8 cellular contexts compared by ENCODE assay signal in genomic region chr7:155466814-155467675, GRCh38.
DNase-seq lines count a peak whose midpoint lies in the region; ATAC-seq lines count a peak whose summit lies in the region.

No MANE protein-coding gene starts in this region.

- ATAC-seq in GM21723 (IDR thresholded peaks at IDR 0.05; ENCODE audit: unreplicated experiment) (peak; percentile 53), HG03045 (IDR thresholded peaks at IDR 0.05; ENCODE audit: unreplicated experiment) (no peak)

- H3K4me1 ChIP-seq in iPS-15b (ENCODE audit: control insufficient read depth, insufficient read depth, low read length) (peaks cover 2% of the 10 kb centered on the region), HAP-1 (peaks cover 15% of the 10 kb centered on the region)

- DNase-seq in NCI-H748 treated with DMSO at 0.1 percent for 48 hours (lab: John Stamatoyannopoulos, UW) (peak; percentile 52), GOT3 (lab: John Stamatoyannopoulos, UW) (no peak), HAP-1 (ENCODE audit: low spot score in 2 of 2) (no peak), AG20443 (ENCODE audit: low spot score) (no peak)

- H3K9me3 ChIP-seq in iPS-15b (ENCODE audit: control insufficient read depth, insufficient read depth, low read length) (no peaks in the 10 kb centered on the region), HAP-1 (no peaks in the 10 kb centered on the region)

- H3K36me3 ChIP-seq in iPS-15b (ENCODE audit: control insufficient read depth, insufficient read depth, low read length) (no peaks in the 10 kb centered on the region), HAP-1 (replicated peaks) (peaks cover 22% of the 10 kb centered on the region)

- H3K27me3 ChIP-seq in iPS-15b (ENCODE audit: control insufficient read depth, insufficient read depth, low read length) (peaks cover 99% of the 10 kb centered on the region), HAP-1 (ENCODE audit: low read depth) (no peaks in the 10 kb centered on the region)

- H3K9ac ChIP-seq in iPS-15b (ENCODE audit: low read depth, low read length) = no peak overlapping the region

- H3K4me3 ChIP-seq in GM08714 (ENCODE audit: low read length) (peak overlapping the region; percentile 1; the same call in 1 of the 2 replicates), iPS-15b (ENCODE audit: low read depth, low read length) (peak overlapping the region; percentile 30), HAP-1 (no peak overlapping the region)

- in situ Hi-C loops in HAP-1 (cut with MboI; ENCODE audit: low sequenced_read_pairs) = no loop called here
